In genomic region chr12:56224102-56224701, GRCh38 we compare ENCODE assay signal across 1 cellular context.
TF ChIP-seq lines count a peak whose summit lies in the region.

Gene NABP2 (plus strand): TSS chr12:56224342. CDS start chr12:56224857, 515 bp downstream.

TF ChIP-seq in K562, 482 proteins besides CTCF, POLR2A, EP300 and RAD21 (continued from another document and continues in another):
- TF ChIP-seq, protein P1, sequence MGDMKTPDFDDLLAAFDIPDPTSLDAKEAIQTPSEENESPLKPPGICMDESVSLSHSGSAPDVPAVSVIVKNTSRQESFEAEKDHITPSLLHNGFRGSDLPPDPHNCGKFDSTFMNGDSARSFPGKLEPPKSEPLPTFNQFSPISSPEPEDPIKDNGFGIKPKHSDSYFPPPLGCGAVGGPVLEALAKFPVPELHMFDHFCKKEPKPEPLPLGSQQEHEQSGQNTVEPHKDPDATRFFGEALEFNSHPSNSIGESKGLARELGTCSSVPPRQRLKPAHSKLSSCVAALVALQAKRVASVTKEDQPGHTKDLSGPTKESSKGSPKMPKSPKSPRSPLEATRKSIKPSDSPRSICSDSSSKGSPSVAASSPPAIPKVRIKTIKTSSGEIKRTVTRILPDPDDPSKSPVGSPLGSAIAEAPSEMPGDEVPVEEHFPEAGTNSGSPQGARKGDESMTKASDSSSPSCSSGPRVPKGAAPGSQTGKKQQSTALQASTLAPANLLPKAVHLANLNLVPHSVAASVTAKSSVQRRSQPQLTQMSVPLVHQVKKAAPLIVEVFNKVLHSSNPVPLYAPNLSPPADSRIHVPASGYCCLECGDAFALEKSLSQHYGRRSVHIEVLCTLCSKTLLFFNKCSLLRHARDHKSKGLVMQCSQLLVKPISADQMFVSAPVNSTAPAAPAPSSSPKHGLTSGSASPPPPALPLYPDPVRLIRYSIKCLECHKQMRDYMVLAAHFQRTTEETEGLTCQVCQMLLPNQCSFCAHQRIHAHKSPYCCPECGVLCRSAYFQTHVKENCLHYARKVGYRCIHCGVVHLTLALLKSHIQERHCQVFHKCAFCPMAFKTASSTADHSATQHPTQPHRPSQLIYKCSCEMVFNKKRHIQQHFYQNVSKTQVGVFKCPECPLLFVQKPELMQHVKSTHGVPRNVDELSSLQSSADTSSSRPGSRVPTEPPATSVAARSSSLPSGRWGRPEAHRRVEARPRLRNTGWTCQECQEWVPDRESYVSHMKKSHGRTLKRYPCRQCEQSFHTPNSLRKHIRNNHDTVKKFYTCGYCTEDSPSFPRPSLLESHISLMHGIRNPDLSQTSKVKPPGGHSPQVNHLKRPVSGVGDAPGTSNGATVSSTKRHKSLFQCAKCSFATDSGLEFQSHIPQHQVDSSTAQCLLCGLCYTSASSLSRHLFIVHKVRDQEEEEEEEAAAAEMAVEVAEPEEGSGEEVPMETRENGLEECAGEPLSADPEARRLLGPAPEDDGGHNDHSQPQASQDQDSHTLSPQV (IDR thresholded peaks at IDR 0.05) = peak; percentile 79; the same call in 1 of the 2 replicates
- peak; percentile 95 for TF ChIP-seq E2F1 (CRISPR knock-in tag; IDR thresholded peaks at IDR 0.05)
- no peak for TF ChIP-seq SRF (CRISPR knock-in tag; IDR thresholded peaks at IDR 0.05)
- 0 out of 2 replicates have a peak, but pooled peaks have one; percentile 47 for TF ChIP-seq ZBTB12 (CRISPR knock-in tag; IDR thresholded peaks at IDR 0.05)
- TF ChIP-seq SMARCE1 (IDR thresholded peaks at IDR 0.05) = no peak
- peak; percentile 89 for TF ChIP-seq KAT2B (IDR thresholded peaks at IDR 0.05; ENCODE audit: low read depth, low read length)
- no peak for TF ChIP-seq FOXJ2 (tag; IDR thresholded peaks at IDR 0.05)
- no peak for TF ChIP-seq SIRT6 (IDR thresholded peaks at IDR 0.05; ENCODE audit: low read depth, low read length)
- peak; percentile 65; the same call in 1 of the 2 replicates for TF ChIP-seq CHD2 (IDR thresholded peaks at IDR 0.05; ENCODE audit: low read depth, low read length)
- TF ChIP-seq, protein P2, sequence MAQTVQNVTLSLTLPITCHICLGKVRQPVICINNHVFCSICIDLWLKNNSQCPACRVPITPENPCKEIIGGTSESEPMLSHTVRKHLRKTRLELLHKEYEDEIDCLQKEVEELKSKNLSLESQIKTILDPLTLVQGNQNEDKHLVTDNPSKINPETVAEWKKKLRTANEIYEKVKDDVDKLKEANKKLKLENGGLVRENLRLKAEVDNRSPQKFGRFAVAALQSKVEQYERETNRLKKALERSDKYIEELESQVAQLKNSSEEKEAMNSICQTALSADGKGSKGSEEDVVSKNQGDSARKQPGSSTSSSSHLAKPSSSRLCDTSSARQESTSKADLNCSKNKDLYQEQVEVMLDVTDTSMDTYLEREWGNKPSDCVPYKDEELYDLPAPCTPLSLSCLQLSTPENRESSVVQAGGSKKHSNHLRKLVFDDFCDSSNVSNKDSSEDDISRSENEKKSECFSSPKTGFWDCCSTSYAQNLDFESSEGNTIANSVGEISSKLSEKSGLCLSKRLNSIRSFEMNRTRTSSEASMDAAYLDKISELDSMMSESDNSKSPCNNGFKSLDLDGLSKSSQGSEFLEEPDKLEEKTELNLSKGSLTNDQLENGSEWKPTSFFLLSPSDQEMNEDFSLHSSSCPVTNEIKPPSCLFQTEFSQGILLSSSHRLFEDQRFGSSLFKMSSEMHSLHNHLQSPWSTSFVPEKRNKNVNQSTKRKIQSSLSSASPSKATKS (CRISPR knock-in tag; IDR thresholded peaks at IDR 0.05) = no peak
- TF ChIP-seq PKNOX1 (IDR thresholded peaks at IDR 0.05) = no peak
- TF ChIP-seq FOXK2 (conservative IDR thresholded peaks at IDR 0.05 in 1 of 2, IDR thresholded peaks at IDR 0.05 in 1 of 2; ENCODE audit: low read depth in 2 of 2) = peak; percentile 63 to 77
- TF ChIP-seq HMGN3 (IDR thresholded peaks at IDR 0.05; ENCODE audit: borderline replicate concordance, extremely low read depth, insufficient read length, low read depth, low read length) = peak; percentile 83
- TF ChIP-seq ZNF316 (IDR thresholded peaks at IDR 0.05) = no peak
- peak; percentile 89 for TF ChIP-seq MBD2 (IDR thresholded peaks at IDR 0.05; ENCODE audit: borderline replicate concordance, low read depth)
- peak; percentile 66 for TF ChIP-seq SOX6 (IDR thresholded peaks at IDR 0.05)
- TF ChIP-seq ZNF277 (CRISPR knock-in tag; IDR thresholded peaks at IDR 0.05; ENCODE audit: borderline replicate concordance) = no peak
- 0 out of 2 replicates have a peak, but pooled peaks have one; percentile 72 for TF ChIP-seq ARID3A (IDR thresholded peaks at IDR 0.05; ENCODE audit: borderline replicate concordance, low read depth, low read length)
- no peak for TF ChIP-seq SMARCB1 (IDR thresholded peaks at IDR 0.05; ENCODE audit: insufficient read length, low read depth)
- TF ChIP-seq HCFC1 (IDR thresholded peaks at IDR 0.05; ENCODE audit: low read depth, low read length) = peak; percentile 71
- TF ChIP-seq NCOR1 (IDR thresholded peaks at IDR 0.05) = no peak
- peak; percentile 85 for TF ChIP-seq ASH1L (IDR thresholded peaks at IDR 0.05; ENCODE audit: borderline replicate concordance, low read depth, partially characterized antibody)
- TF ChIP-seq NEUROD1 (IDR thresholded peaks at IDR 0.05; ENCODE audit: borderline replicate concordance, low read depth, low read length, partially characterized antibody) = peak; percentile 84
- TF ChIP-seq MIER1 (IDR thresholded peaks at IDR 0.05; ENCODE audit: low read depth) = no peak
- TF ChIP-seq HNRNPLL (IDR thresholded peaks at IDR 0.05; ENCODE audit: low read depth, low read length, poor library complexity, severe bottlenecking) = peak; percentile 78
- no peak for TF ChIP-seq SMARCC2 (IDR thresholded peaks at IDR 0.05; ENCODE audit: low read depth)
- peak; percentile 41; the same call in 1 of the 2 replicates for TF ChIP-seq FOXM1 (IDR thresholded peaks at IDR 0.05; ENCODE audit: low read depth)
- TF ChIP-seq FOXM1 (CRISPR knock-in tag; IDR thresholded peaks at IDR 0.05; ENCODE audit: low read depth) = no peak
- TF ChIP-seq E2F6 (IDR thresholded peaks at IDR 0.05; ENCODE audit: borderline replicate concordance in 1 of 2, extremely low read depth in 1 of 2, insufficient read depth in 1 of 2, insufficient read length in 1 of 2, low read depth in 1 of 2, low read length in 1 of 2, poor library complexity in 1 of 2, severe bottlenecking in 1 of 2) = peak; percentile 91 to 97
- no peak for TF ChIP-seq ZNF212 (CRISPR knock-in tag; IDR thresholded peaks at IDR 0.05)
- TF ChIP-seq THRA (IDR thresholded peaks at IDR 0.05) = no peak
- TF ChIP-seq ETS2 (tag; IDR thresholded peaks at IDR 0.05; ENCODE audit: borderline replicate concordance, poor library complexity, severe bottlenecking) = no peak
- TF ChIP-seq, protein P3, sequence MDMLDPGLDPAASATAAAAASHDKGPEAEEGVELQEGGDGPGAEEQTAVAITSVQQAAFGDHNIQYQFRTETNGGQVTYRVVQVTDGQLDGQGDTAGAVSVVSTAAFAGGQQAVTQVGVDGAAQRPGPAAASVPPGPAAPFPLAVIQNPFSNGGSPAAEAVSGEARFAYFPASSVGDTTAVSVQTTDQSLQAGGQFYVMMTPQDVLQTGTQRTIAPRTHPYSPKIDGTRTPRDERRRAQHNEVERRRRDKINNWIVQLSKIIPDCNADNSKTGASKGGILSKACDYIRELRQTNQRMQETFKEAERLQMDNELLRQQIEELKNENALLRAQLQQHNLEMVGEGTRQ (CRISPR knock-in tag; IDR thresholded peaks at IDR 0.05) = peak; percentile 60
- TF ChIP-seq CBFA2T3 (IDR thresholded peaks at IDR 0.05) = no peak
- no peak for TF ChIP-seq TSHZ1 (CRISPR knock-in tag; IDR thresholded peaks at IDR 0.05)
- 0 out of 2 replicates have a peak, but pooled peaks have one; percentile 65 for TF ChIP-seq ELF4 (CRISPR knock-in tag; IDR thresholded peaks at IDR 0.05)
- TF ChIP-seq E2F3 (CRISPR knock-in tag; IDR thresholded peaks at IDR 0.05) = peak; percentile 85
